15 cellular contexts compared by ENCODE assay signal in genomic region chr10:32331606-32332005, GRCh38. TPM values are rescaled to one million over a fixed set of nuclear protein-coding genes. Genes with fewer than 3 reads are reported as not detected.
DNase-seq lines count a peak whose midpoint lies in the region; ATAC-seq and TF ChIP-seq lines count a peak whose summit lies in the region.
"Had no signal": no experiment of that assay in that cellular context is flagged by ENCODE, and none has a peak within 500 bp of the region (broad histone marks: within the 10 kb centered on the region; RNA-seq: fewer than 3 reads in every experiment).

No MANE protein-coding gene starts in this region.

- BruUV-seq in PC-3 (replicated peaks; lab: Mats Ljungman, UMichigan): no TSS peak

- no peaks in the 10 kb centered on the region for H3K9me3 Mint-ChIP-seq in activated naive CD4-positive, alpha-beta T cell treated with anti-CD3 and anti-CD28 coated beads for 36 hours
- no peaks in the 10 kb centered on the region for H3K9me3 Mint-ChIP-seq in effector memory CD8-positive, alpha-beta T cell
- no peaks in the 10 kb centered on the region for H3K9me3 Mint-ChIP-seq in stimulated activated memory B cell treated with anti-CD40 and anti-IgM and Interleukin-4, amounts not matched to agents 10 μg/mL and 1 μg/mL and 100 μg/mL, for 72 hours

- peaks cover 90% of the 10 kb centered on the region for H4K20me1 ChIP-seq in PC-3 (ENCODE audit: low read length)

- peak overlapping the region; percentile 53 for H3K4me2 ChIP-seq in PC-3 (ENCODE audit: low read length)

- H3K9me2 ChIP-seq in PC-3 (replicated peaks; ENCODE audit: low read length): no peaks in the 10 kb centered on the region

- DNase-seq in activated naive CD4-positive, alpha-beta T cell treated with anti-CD3 and anti-CD28 coated beads for 36 hours: no peak
- no peak for DNase-seq in activated naive CD4-positive, alpha-beta T cell treated with anti-CD3 and anti-CD28 coated beads, Interleukin-2, amount 50 U/mL, for 16 hours
- peak; percentile 82 for DNase-seq in PC-3
- DNase-seq in effector memory CD8-positive, alpha-beta T cell: no peak
- DNase-seq in activated CD4-positive, CD25-positive, alpha-beta regulatory T cell (lab: John Stamatoyannopoulos, UW): no peak
- no peak for DNase-seq in stomach
- DNase-seq: cerebellar nuclear complex, GDM1, MG63, NCI-H187 treated with DMSO at 0.1 percent for 48 hours, NCI-H510A, SW 1271 had no signal

- peaks cover 4% of the 10 kb centered on the region for H3F3A ChIP-seq in PC-3 (ENCODE audit: low read length, unreplicated experiment)

- TF ChIP-seq CTCF in PC-3 (conservative IDR thresholded peaks at IDR 0.05; ENCODE audit: low read depth, low read length): no peak
- TF ChIP-seq CTCF in stomach (IDR thresholded peaks at IDR 0.05): no peak

- H3K27me3 ChIP-seq in PC-3 (ENCODE audit: low read length) (no peaks in the 10 kb centered on the region), stomach (no peaks in the 10 kb centered on the region)
- H3K27me3 ChIP-seq: MG63, right atrium auricular region had no signal

- peak overlapping the region; percentile 90 for H3K27ac Mint-ChIP-seq in activated naive CD4-positive, alpha-beta T cell treated with anti-CD3 and anti-CD28 coated beads for 36 hours
- peak overlapping the region; percentile 77 to 88 for H3K27ac Mint-ChIP-seq in effector memory CD8-positive, alpha-beta T cell
- H3K27ac Mint-ChIP-seq in stimulated activated memory B cell treated with anti-CD40 and anti-IgM and Interleukin-4, amounts not matched to agents 10 μg/mL and 1 μg/mL and 100 μg/mL, for 72 hours: peak overlapping the region; percentile 91

- no peak for TF ChIP-seq POLR2A in stomach (IDR thresholded peaks at IDR 0.05)

- H3K4me3 Mint-ChIP-seq in activated naive CD4-positive, alpha-beta T cell treated with anti-CD3 and anti-CD28 coated beads for 36 hours: no peak overlapping the region
- H3K4me3 Mint-ChIP-seq in effector memory CD8-positive, alpha-beta T cell: peak overlapping the region in 1 of 2 donors; percentile 75
- no peak overlapping the region for H3K4me3 Mint-ChIP-seq in stimulated activated memory B cell treated with anti-CD40 and anti-IgM and Interleukin-4, amounts not matched to agents 10 μg/mL and 1 μg/mL and 100 μg/mL, for 72 hours

- peaks cover 7% of the 10 kb centered on the region for H3K36me3 Mint-ChIP-seq in activated naive CD4-positive, alpha-beta T cell treated with anti-CD3 and anti-CD28 coated beads for 36 hours (ENCODE audit: low read depth)
- peaks cover 35% of the 10 kb centered on the region for H3K36me3 Mint-ChIP-seq in effector memory CD8-positive, alpha-beta T cell (ENCODE audit: insufficient read depth)
- peaks cover 43% of the 10 kb centered on the region for H3K36me3 Mint-ChIP-seq in stimulated activated memory B cell treated with anti-CD40 and anti-IgM and Interleukin-4, amounts not matched to agents 10 μg/mL and 1 μg/mL and 100 μg/mL, for 72 hours

- POLR2A ChIA-PET in PC-3 (lab: Charles Lee; ENCODE audit: unreplicated experiment): interaction anchor here (0.6 to 1.0 kb wide), 2 partner anchors 11 to 33 kb away, joined by 3 to 5 read pairs; no protein-coding TSS in a partner anchor

- no peak for TF ChIP-seq EP300 in stomach (IDR thresholded peaks at IDR 0.05)

- H3K9me3 ChIP-seq in PC-3 (ENCODE audit: low read length): no peaks in the 10 kb centered on the region
- H3K9me3 ChIP-seq in stomach: no peaks in the 10 kb centered on the region
- H3K9me3 ChIP-seq: MG63, right atrium auricular region had no signal

- CTCF ChIA-PET in activated naive CD4-positive, alpha-beta T cell treated with anti-CD3 and anti-CD28 coated beads for 36 hours (lab: Charles Lee): no interaction called here
- CTCF ChIA-PET in PC-3 (lab: Charles Lee): no interaction called here

- intact Hi-C loops in activated naive CD4-positive, alpha-beta T cell treated with anti-CD3 and anti-CD28 coated beads for 36 hours (cut with micrococcal nuclease): loop anchor here (1.0 to 5.0 kb wide), 10 partner anchors 9 to 1629 kb away; no protein-coding TSS in a partner anchor
- intact Hi-C loops in PC-3 (cut with micrococcal nuclease): loop anchor here (1.0 kb wide), 1 partner anchor 15 kb away; no protein-coding TSS in a partner anchor
- intact Hi-C loops in stomach (cut with DNase I; ENCODE audit: low total_unique reads): no loop called here

- H3K4me1 ChIP-seq in PC-3 (ENCODE audit: insufficient read depth, low read length) (peaks cover 59% of the 10 kb centered on the region), stomach (peaks cover 59 to 99% (median 80%) of the 10 kb centered on the region in 4 donors)

- ATAC-seq in PC-3 (peak; percentile 80), HG02840 (IDR thresholded peaks at IDR 0.05; ENCODE audit: low FRiP score, unreplicated experiment) (no peak)
- ATAC-seq in effector memory CD8-positive, alpha-beta T cell (replicated peaks): no peak
- ATAC-seq in stimulated activated memory B cell treated with anti-CD40 and anti-IgM and Interleukin-4, amounts not matched to agents 10 μg/mL and 1 μg/mL and 100 μg/mL, for 72 hours: no peak

- peak overlapping the region; percentile 76 for H3K27ac ChIP-seq in PC-3 (ENCODE audit: low read length)
- peak overlapping the region in 1 of 5 donors; percentile 31 for H3K27ac ChIP-seq in stomach
- H3K27ac ChIP-seq: right atrium auricular region had no signal

- H3K36me3 ChIP-seq in PC-3 (ENCODE audit: low read depth, low read length) (peaks cover 20% of the 10 kb centered on the region; the same call in 1 of the 2 replicates), stomach (peaks cover 0 to 5% (median 0%) of the 10 kb centered on the region in 4 donors)
- H3K36me3 ChIP-seq: right atrium auricular region had no signal

- H3K27me3 Mint-ChIP-seq in activated naive CD4-positive, alpha-beta T cell treated with anti-CD3 and anti-CD28 coated beads for 36 hours (ENCODE audit: low read depth): no peaks in the 10 kb centered on the region
- no peaks in the 10 kb centered on the region for H3K27me3 Mint-ChIP-seq in effector memory CD8-positive, alpha-beta T cell
- H3K27me3 Mint-ChIP-seq in stimulated activated memory B cell treated with anti-CD40 and anti-IgM and Interleukin-4, amounts not matched to agents 10 μg/mL and 1 μg/mL and 100 μg/mL, for 72 hours: no peaks in the 10 kb centered on the region

- peaks cover 94% of the 10 kb centered on the region for H3K4me1 Mint-ChIP-seq in activated naive CD4-positive, alpha-beta T cell treated with anti-CD3 and anti-CD28 coated beads for 36 hours (ENCODE audit: low read depth)
- H3K4me1 Mint-ChIP-seq in effector memory CD8-positive, alpha-beta T cell (ENCODE audit: low read depth in 2 of 2): peaks cover 77 to 90% of the 10 kb centered on the region in 2 donors
- H3K4me1 Mint-ChIP-seq in stimulated activated memory B cell treated with anti-CD40 and anti-IgM and Interleukin-4, amounts not matched to agents 10 μg/mL and 1 μg/mL and 100 μg/mL, for 72 hours: peaks cover 93% of the 10 kb centered on the region

- peak overlapping the region; percentile 27; the same call in 1 of the 2 replicates for H3K4me3 ChIP-seq in PC-3 (ENCODE audit: low read length)
- no peak overlapping the region for H3K4me3 ChIP-seq in stomach
- H3K4me3 ChIP-seq: MG63, right atrium auricular region had no signal

- peak overlapping the region; percentile 38 for H3K9ac ChIP-seq in PC-3 (ENCODE audit: low read length)

- H2AFZ ChIP-seq in PC-3 (ENCODE audit: low read length): no peak overlapping the region

- H3K79me2 ChIP-seq in PC-3 (ENCODE audit: low read length): peaks cover 100% of the 10 kb centered on the region

RNA-seq across cellular contexts. Expression of gene EPC1, which starts 15.4 kb away (rescaled TPM):
- 10 to 100 TPM; 29.4 to 33.5 TPM for total RNA-seq in activated naive CD4-positive, alpha-beta T cell treated with anti-CD3 and anti-CD28 coated beads for 36 hours
- total RNA-seq in PC-3 (2014; rRNA removed) (72.7 and 148 TPM in 2 replicates), stomach (100 to 1,000 TPM in 1 of 5 donors, 10 to 100 TPM in 4; 31.2 to 182 (median 48.1) TPM)
- 1 to 10 TPM; 9.2 to 9.9 (median 9.7) TPM for polyA plus RNA-seq in stomach
